In genomic region chr5:100182402-100182801, GRCh38 we compare ENCODE assay signal across 1 cellular context.
TF ChIP-seq lines count a peak whose summit lies in the region.

No MANE protein-coding gene starts in this region.

TF ChIP-seq in GM23338, 12 proteins besides CTCF, POLR2A, EP300 and RAD21 (continued from another document):
- TF ChIP-seq REST (IDR thresholded peaks at IDR 0.05; ENCODE audit: unreplicated experiment) (no peak), EZH2 (IDR thresholded peaks at IDR 0.05; ENCODE audit: low read depth, unreplicated experiment) (no peak), STAT1 (IDR thresholded peaks at IDR 0.05; ENCODE audit: unreplicated experiment) (no peak), ETS1 (IDR thresholded peaks at IDR 0.05) (no peak), POLR2AphosphoS5 (IDR thresholded peaks at IDR 0.05; ENCODE audit: low read depth) (no peak), EZH2phosphoT487 (IDR thresholded peaks at IDR 0.05; ENCODE audit: unreplicated experiment) (no peak), ZNF462 (CRISPR knock-in tag; IDR thresholded peaks at IDR 0.05) (no peak), ZNF114 (CRISPR knock-in tag; IDR thresholded peaks at IDR 0.05) (no peak)
TF ChIP-seq in GM23338: peak in this region for 0.
